Comparison of ENCODE assay signal across 18 cellular contexts in genomic region chr3:28057548-28057947, GRCh38.
"Had no signal": no experiment of that assay in that cellular context is flagged by ENCODE, and none has a peak within 500 bp of the region (broad histone marks: within the 10 kb centered on the region; RNA-seq: fewer than 3 reads in every experiment).

No MANE protein-coding gene starts in this region.

- H3K4me3 Mint-ChIP-seq: dendritic cell treated with granulocyte-macrophage colony-stimulating factor and Interleukin-4, amounts not matched to agents 40 ng/mL and 50 ng/mL, for 4 days; effector memory CD8-positive, alpha-beta T cell; naive thymus-derived CD4-positive, alpha-beta T cell; stimulated activated naive B cell treated with anti-CD40 and anti-IgM and Interleukin-4, amounts not matched to agents 10 μg/mL and 1 μg/mL and 100 μg/mL, for 72 hours had no signal

- H2AFZ ChIP-seq: hepatocyte had no signal

- DNase-seq: effector memory CD8-positive, alpha-beta T cell; esophagus squamous epithelium; foreskin fibroblast; head of caudate nucleus; mesendoderm; naive thymus-derived CD4-positive, alpha-beta T cell; nephron progenitor cell; psoas muscle; retina; stimulated activated CD4-positive, alpha-beta T cell treated with anti-CD3 and anti-CD28 coated beads, Interleukin-2, amount 100 ng/mL, for 24 hours; stimulated activated CD4-positive, alpha-beta T cell treated with anti-CD3 and anti-CD28 coated beads, Interleukin-4, amount 100 ng/mL, for 4 hours; stimulated activated naive B cell treated with anti-CD40 and anti-IgM and Interleukin-4, amounts not matched to agents 10 μg/mL and 1 μg/mL and 100 μg/mL, for 72 hours; trophoblast cell had no signal

- ATAC-seq: effector memory CD8-positive, alpha-beta T cell; gastroesophageal sphincter; naive thymus-derived CD4-positive, alpha-beta T cell; psoas muscle; sciatic nerve had no signal

- H3K4me1 ChIP-seq: esophagus squamous epithelium, gastroesophageal sphincter, psoas muscle had no signal

- H3K79me2 ChIP-seq: hepatocyte had no signal

- H3K4me1 Mint-ChIP-seq: naive thymus-derived CD4-positive, alpha-beta T cell had no signal

- H3K27me3 ChIP-seq: gastroesophageal sphincter, hepatocyte, neutrophil had no signal

- H3K36me3 ChIP-seq: esophagus squamous epithelium, gastroesophageal sphincter, neutrophil had no signal

- H3K27ac Mint-ChIP-seq: dendritic cell treated with granulocyte-macrophage colony-stimulating factor and Interleukin-4, amounts not matched to agents 40 ng/mL and 50 ng/mL, for 4 days; effector memory CD8-positive, alpha-beta T cell; naive thymus-derived CD4-positive, alpha-beta T cell; nephron progenitor cell; stimulated activated naive B cell treated with anti-CD40 and anti-IgM and Interleukin-4, amounts not matched to agents 10 μg/mL and 1 μg/mL and 100 μg/mL, for 72 hours had no signal

- H3K9me3 Mint-ChIP-seq: dendritic cell treated with granulocyte-macrophage colony-stimulating factor and Interleukin-4, amounts not matched to agents 40 ng/mL and 50 ng/mL, for 4 days; effector memory CD8-positive, alpha-beta T cell; stimulated activated naive B cell treated with anti-CD40 and anti-IgM and Interleukin-4, amounts not matched to agents 10 μg/mL and 1 μg/mL and 100 μg/mL, for 72 hours had no signal

- H3K4me3 ChIP-seq: esophagus squamous epithelium, gastroesophageal sphincter, hepatocyte, psoas muscle had no signal

- H3K27ac ChIP-seq: esophagus squamous epithelium, gastroesophageal sphincter, hepatocyte, neutrophil, psoas muscle had no signal

- H3K4me2 ChIP-seq: hepatocyte had no signal

- H3K9me3 ChIP-seq: esophagus squamous epithelium, gastroesophageal sphincter, neutrophil, psoas muscle had no signal

- H3K27me3 Mint-ChIP-seq: dendritic cell treated with granulocyte-macrophage colony-stimulating factor and Interleukin-4, amounts not matched to agents 40 ng/mL and 50 ng/mL, for 4 days had no signal
